In the genomic region with DNA sequence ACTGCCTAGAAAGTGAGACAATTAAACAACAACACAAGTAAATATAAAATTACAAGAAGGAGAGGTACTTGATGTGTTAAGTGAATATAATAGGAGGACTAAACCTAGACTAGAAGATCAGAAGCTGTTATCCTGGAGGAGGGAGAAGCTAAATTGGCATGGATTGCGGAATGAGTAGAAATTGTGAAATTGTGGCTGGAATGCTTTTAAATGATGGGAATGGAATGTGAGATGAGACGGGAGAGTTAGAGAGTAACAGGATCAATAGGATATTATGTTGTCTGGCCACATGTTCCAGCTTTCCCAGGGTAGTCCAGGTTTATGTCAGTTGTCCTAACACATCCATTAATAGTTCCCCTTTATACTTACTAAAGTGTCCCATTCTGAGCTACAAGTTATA, we compare ENCODE assay signal across 21 cellular contexts. TPM values are rescaled to one million over a fixed set of nuclear protein-coding genes. Genes with fewer than 3 reads are reported as not detected.
DNase-seq lines count a peak whose midpoint lies in the region; ATAC-seq, FAIRE-seq and TF ChIP-seq lines count a peak whose summit lies in the region.
"Had no signal": no experiment of that assay in that cellular context is flagged by ENCODE, and none has a peak within 500 bp of the region (broad histone marks: within the 10 kb centered on the region; RNA-seq: fewer than 3 reads in every experiment).

No MANE protein-coding gene starts in this region.

- H3K27me3 Mint-ChIP-seq in T-helper 17 cell: no peaks in the 10 kb centered on the region
- no peaks in the 10 kb centered on the region for H3K27me3 Mint-ChIP-seq in activated naive CD8-positive, alpha-beta T cell treated with anti-CD3 and anti-CD28 coated beads, Interleukin-2, amount 50 U/mL, for 24 hours
- H3K27me3 Mint-ChIP-seq: CD4-positive, alpha-beta memory T cell had no signal

- 4% methylated on average over 2 of the region's 2 CpGs for WGBS in HepG2 (ENCODE audit: low lambda C conversion rate)
- 52% methylated on average over 2 of the region's 2 CpGs for WGBS in right lobe of liver (ENCODE audit: insufficient coverage, low coverage, low lambda C conversion rate, missing lambda C conversion rate)

- intact Hi-C loops in HepG2 (cut with micrococcal nuclease; ENCODE audit: unreplicated experiment): no loop called here
- intact Hi-C loops in right lobe of liver (cut with DNase I): no loop called here

- POLR2A ChIA-PET in HepG2 (lab: Yijun Ruan, JAX): no interaction called here

- TF ChIP-seq CTCF in HepG2 (CRISPR knock-in tag; IDR thresholded peaks at IDR 0.05) (no peak), right lobe of liver (IDR thresholded peaks at IDR 0.05) (no peak), fibroblast of the aortic adventitia (IDR thresholded peaks at IDR 0.05; ENCODE audit: insufficient read depth, low read length) (no peak)

- H3K4me3 ChIP-seq in HepG2 (replicated peaks in 1 of 3; ENCODE audit: insufficient read depth in 1 of 3, low read depth in 2 of 3, low read length in 3 of 3): no peak overlapping the region
- H3K4me3 ChIP-seq in right lobe of liver: no peak overlapping the region
- no peak overlapping the region for H3K4me3 ChIP-seq in fibroblast of the aortic adventitia (ENCODE audit: low read depth, low read length)
- H3K4me3 ChIP-seq: BLaER1, K562 had no signal

- no peak overlapping the region for H3K4me3 Mint-ChIP-seq in T-helper 17 cell
- no peak overlapping the region for H3K4me3 Mint-ChIP-seq in activated naive CD8-positive, alpha-beta T cell treated with anti-CD3 and anti-CD28 coated beads, Interleukin-2, amount 50 U/mL, for 24 hours
- H3K4me3 Mint-ChIP-seq: CD14-positive monocyte; CD4-positive, alpha-beta memory T cell; H9 had no signal

- no peak overlapping the region for H3K9ac ChIP-seq in HepG2 (ENCODE audit: insufficient read depth, low read depth, low read length)
- H3K9ac ChIP-seq: BLaER1 had no signal

- H3K36me3 Mint-ChIP-seq in T-helper 17 cell (ENCODE audit: low read depth): no peaks in the 10 kb centered on the region
- H3K36me3 Mint-ChIP-seq in activated naive CD8-positive, alpha-beta T cell treated with anti-CD3 and anti-CD28 coated beads, Interleukin-2, amount 50 U/mL, for 24 hours (ENCODE audit: low read depth): no peaks in the 10 kb centered on the region
- H3K36me3 Mint-ChIP-seq: CD14-positive monocyte; CD4-positive, alpha-beta memory T cell had no signal

- in situ Hi-C loops in HepG2 (cut with HindIII; ENCODE audit: extremely low pct_ligation_motif_present, low pct_unique_long_range_greater_than_20kb): no loop called here

- FAIRE-seq in HepG2 (lab: Jason Lieb, UNC): no peak
- FAIRE-seq: A204.1, GM12892, GM18507, H1, K562 had no signal

- H3K9me3 Mint-ChIP-seq in activated naive CD8-positive, alpha-beta T cell treated with anti-CD3 and anti-CD28 coated beads, Interleukin-2, amount 50 U/mL, for 24 hours: peaks cover 21% of the 10 kb centered on the region
- H3K9me3 Mint-ChIP-seq: H9 had no signal

- H3K4me1 Mint-ChIP-seq in T-helper 17 cell: no peaks in the 10 kb centered on the region
- H3K4me1 Mint-ChIP-seq in activated naive CD8-positive, alpha-beta T cell treated with anti-CD3 and anti-CD28 coated beads, Interleukin-2, amount 50 U/mL, for 24 hours: no peaks in the 10 kb centered on the region
- H3K4me1 Mint-ChIP-seq: CD14-positive monocyte; CD4-positive, alpha-beta memory T cell; H9 had no signal

- H3K79me2 ChIP-seq in HepG2 (ENCODE audit: insufficient read depth, low read length): no peaks in the 10 kb centered on the region

- H3K4me1 ChIP-seq in HepG2 (ENCODE audit: insufficient read depth, low read length): no peaks in the 10 kb centered on the region
- no peaks in the 10 kb centered on the region for H3K4me1 ChIP-seq in right lobe of liver
- H3K4me1 ChIP-seq: BLaER1 had no signal

- H3K27ac ChIP-seq in HepG2 (ENCODE audit: extremely low read length, insufficient read depth, low read length): no peak overlapping the region
- no peak overlapping the region for H3K27ac ChIP-seq in right lobe of liver
- H3K27ac ChIP-seq: BLaER1 had no signal

- TF ChIP-seq EP300 in HepG2 (IDR thresholded peaks at IDR 0.05; ENCODE audit: low read depth in 2 of 2, low read length in 2 of 2) (no peak), HepG2 (CRISPR knock-in tag; IDR thresholded peaks at IDR 0.05; ENCODE audit: borderline replicate concordance) (no peak)

- no peak overlapping the region for H2AFZ ChIP-seq in HepG2 (ENCODE audit: low read length)

- BruUV-seq in HepG2 (replicated peaks; lab: Mats Ljungman, UMichigan): no TSS peak

- no peak overlapping the region for H3K4me2 ChIP-seq in HepG2 (ENCODE audit: low read depth, low read length)
- H3K4me2 ChIP-seq: BLaER1 had no signal

- TF ChIP-seq POLR2A in HepG2 (IDR thresholded peaks at IDR 0.05; ENCODE audit: insufficient read depth in 1 of 2, low read depth in 2 of 2, low read length in 2 of 2): no peak
- no peak for TF ChIP-seq POLR2A in right lobe of liver (IDR thresholded peaks at IDR 0.05)

- no peak for TF ChIP-seq RAD21 in HepG2 (CRISPR knock-in tag; IDR thresholded peaks at IDR 0.05)

- ATAC-seq in HepG2 (no peak), right lobe of liver (no peak), GM21528 (IDR thresholded peaks at IDR 0.05; ENCODE audit: low FRiP score, unreplicated experiment) (no peak), T-helper 17 cell (no peak)
- no peak for ATAC-seq in activated naive CD8-positive, alpha-beta T cell treated with anti-CD3 and anti-CD28 coated beads, Interleukin-2, amount 50 U/mL, for 24 hours
- ATAC-seq: K562 had no signal

- DNase-seq in HepG2 (ENCODE audit: low spot score): peak; percentile 1
- no peak for DNase-seq in right lobe of liver
- peak; percentile 57 for DNase-seq in NCI-H226
- peak; percentile 4 for DNase-seq in fibroblast of the aortic adventitia (ENCODE audit: low read depth)
- DNase-seq in T-helper 17 cell: no peak
- no peak for DNase-seq in activated naive CD8-positive, alpha-beta T cell treated with anti-CD3 and anti-CD28 coated beads, Interleukin-2, amount 50 U/mL, for 24 hours
- DNase-seq: ACHN; AML-193; CD4-positive, alpha-beta memory T cell; DMS153; DMS79; GDM1; H9 had no signal

- H4K20me1 ChIP-seq in HepG2 (ENCODE audit: insufficient read depth, low read length): no peaks in the 10 kb centered on the region
- H4K20me1 ChIP-seq: BLaER1 had no signal

- H3K9me3 ChIP-seq in HepG2 (ENCODE audit: low read length) (no peaks in the 10 kb centered on the region), right lobe of liver (no peaks in the 10 kb centered on the region), T-helper 17 cell (ENCODE audit: control insufficient read depth, low read length, poor library complexity, severe bottlenecking) (no peaks in the 10 kb centered on the region)
- H3K9me3 ChIP-seq: BLaER1 had no signal

- CTCF ChIA-PET in HepG2 (lab: Yijun Ruan, JAX; ENCODE audit: low intra/inter-chr PET ratio, low total read pairs): no interaction called here

- H3K36me3 ChIP-seq in HepG2 (replicated peaks in 1 of 2; ENCODE audit: control insufficient read depth in 1 of 2, insufficient read depth in 2 of 2, low read length in 2 of 2) (no peaks in the 10 kb centered on the region), right lobe of liver (no peaks in the 10 kb centered on the region)
- H3K36me3 ChIP-seq: BLaER1 had no signal

- H3K27me3 ChIP-seq in HepG2 (ENCODE audit: control insufficient read depth in 1 of 2, insufficient read depth in 2 of 2, low read length in 2 of 2) (no peaks in the 10 kb centered on the region), right lobe of liver (no peaks in the 10 kb centered on the region)
- H3K27me3 ChIP-seq: BLaER1 had no signal

- no peak overlapping the region for H3K27ac Mint-ChIP-seq in T-helper 17 cell
- no peak overlapping the region for H3K27ac Mint-ChIP-seq in activated naive CD8-positive, alpha-beta T cell treated with anti-CD3 and anti-CD28 coated beads, Interleukin-2, amount 50 U/mL, for 24 hours
- H3K27ac Mint-ChIP-seq: CD14-positive monocyte; CD4-positive, alpha-beta memory T cell; H9 had no signal

TF ChIP-seq in HepG2, 621 proteins besides CTCF, POLR2A, EP300 and RAD21 (continues in another document):
- TF ChIP-seq NPAS2 (CRISPR knock-in tag; IDR thresholded peaks at IDR 0.05; ENCODE audit: borderline replicate concordance): no peak
- no peak for TF ChIP-seq SIN3A (IDR thresholded peaks at IDR 0.05; ENCODE audit: borderline replicate concordance, low read depth, low read length)
- no peak for TF ChIP-seq NAIF1 (CRISPR knock-in tag; IDR thresholded peaks at IDR 0.05; ENCODE audit: borderline replicate concordance)
- no peak for TF ChIP-seq IRX3 (CRISPR knock-in tag; IDR thresholded peaks at IDR 0.05; ENCODE audit: borderline replicate concordance, low read depth)

RNA-seq across cellular contexts. Expression of a gene that starts 44.0 kb away (rescaled TPM):
- 2.4 and 3.6 TPM in 2 replicates for total RNA-seq in HepG2 (2016; rRNA removed; fragmentation: Illumina TruSeq; extraction: Trizol)
- total RNA-seq in HepG2 (2016; cell fraction: cytosol; rRNA removed; fragmentation: Illumina TruSeq; extraction: Trizol; ENCODE audit: low read depth): 0.18 and 0.51 TPM in 2 replicates
- total RNA-seq in HepG2 (2016; cell fraction: insoluble cytoplasmic fraction; rRNA removed; fragmentation: Illumina TruSeq; extraction: Trizol): 1.9 and 3.5 TPM in 2 replicates
- total RNA-seq in HepG2 (2016; cell fraction: membrane; rRNA removed; fragmentation: Illumina TruSeq; extraction: Trizol): 0.34 and 0.46 TPM in 2 replicates
- 3.9 and 5.6 TPM in 2 replicates for total RNA-seq in HepG2 (2016; cell fraction: nucleus; rRNA removed; fragmentation: Illumina TruSeq; extraction: Trizol)
- polyA plus RNA-seq in HepG2 (2011; rRNA removed): 1.4 and 2.7 TPM in 2 replicates
- 0.74 and 1.1 TPM in 2 replicates for polyA plus RNA-seq in HepG2 (2011; cell fraction: cytosol; rRNA removed)
- 0.90 and 1.5 TPM in 2 replicates for polyA plus RNA-seq in HepG2 (2011; cell fraction: nucleus; rRNA removed)
- 0.69 and 0.98 TPM in 2 replicates for polyA plus RNA-seq in HepG2 (2012)
- polyA plus RNA-seq in HepG2 (2016; cell fraction: cytosol; fragmentation: Illumina TruSeq; extraction: Trizol; ENCODE audit: low read depth): 0.06 and 0.08 TPM in 2 replicates
- polyA plus RNA-seq in HepG2 (2016; cell fraction: insoluble cytoplasmic fraction; fragmentation: Illumina TruSeq; extraction: Trizol; ENCODE audit: low read depth): 1.6 TPM in 2 replicates
- polyA plus RNA-seq in HepG2 (2016; cell fraction: membrane; fragmentation: Illumina TruSeq; extraction: Trizol; ENCODE audit: low read depth): 0.19 and 0.23 TPM in 2 replicates
- 4.9 and 5.0 TPM in 2 replicates for polyA plus RNA-seq in HepG2 (2016; cell fraction: nucleus; fragmentation: Illumina TruSeq; extraction: Trizol; ENCODE audit: insufficient read depth, low read depth)
- polyA minus RNA-seq in HepG2 (2011; rRNA and poly(A)+ RNA removed; ENCODE audit: low replicate concordance): 1.4 and 16.1 TPM in 2 replicates
- 1.6 and 1.7 TPM in 2 replicates for polyA minus RNA-seq in HepG2 (2011; cell fraction: cytosol; rRNA and poly(A)+ RNA removed)
- 11.1 and 14.3 TPM in 2 replicates for polyA minus RNA-seq in HepG2 (2011; cell fraction: nucleus; rRNA and poly(A)+ RNA removed)
- total RNA-seq in right lobe of liver: 10 to 100 TPM in 5 of 6 experiments, 1 to 10 TPM in 1; 8.6 to 21.1 (median 16.3) TPM
- 36.8 and 70.3 TPM in 2 replicates for total RNA-seq in fibroblast of the aortic adventitia (ENCODE audit: low replicate concordance)
- total RNA-seq in T-helper 17 cell: 1 to 10 TPM; 4.8 to 5.9 TPM

Comparison
In these comparisons a context has a peak if more than half of its experiments do, and no peak if none do; other contexts are left out.
1. DNase-seq: peak in HepG2 (single experiment), NCI-H226 (single experiment) and fibroblast of the aortic adventitia (single experiment); none in right lobe of liver (0 of 3), T-helper 17 cell (0 of 3) and activated naive CD8-positive, alpha-beta T cell treated with anti-CD3 and anti-CD28 coated beads, Interleukin-2, amount 50 U/mL, for 24 hours (single experiment).